Comparison of ENCODE assay signal across 13 cellular contexts in genomic region chr1:61518670-61519400, GRCh38.
DNase-seq lines count a peak whose midpoint lies in the region; ATAC-seq and TF ChIP-seq lines count a peak whose summit lies in the region.
"Had no signal": no experiment of that assay in that cellular context is flagged by ENCODE, and none has a peak within 500 bp of the region (broad histone marks: within the 10 kb centered on the region; RNA-seq: fewer than 3 reads in every experiment).

No MANE protein-coding gene starts in this region.

- no peaks in the 10 kb centered on the region for H4K20me1 ChIP-seq in mammary epithelial cell (ENCODE audit: insufficient read depth, low read length)

- peak overlapping the region; percentile 37 for H3K27ac ChIP-seq in mammary epithelial cell (ENCODE audit: insufficient read depth, low read depth, low read length)
- H3K27ac ChIP-seq: KMS-11, SK-N-MC had no signal

- H3K27me3 ChIP-seq in mammary epithelial cell (ENCODE audit: insufficient read depth, low read length) = no peaks in the 10 kb centered on the region

- no peak for TF ChIP-seq CTCF in GM12865 (IDR thresholded peaks at IDR 0.05; ENCODE audit: insufficient read depth, low read depth, low read length, missing control alignments)
- TF ChIP-seq CTCF in mammary epithelial cell (conservative IDR thresholded peaks at IDR 0.05 in 1 of 2, IDR thresholded peaks at IDR 0.05 in 1 of 2; ENCODE audit: extremely low read depth in 1 of 2, insufficient read depth in 1 of 2, low read depth in 1 of 2, low read length in 2 of 2) = peak; percentile 52 to 73

- peaks cover 16% of the 10 kb centered on the region for H3K4me1 ChIP-seq in mammary epithelial cell (ENCODE audit: insufficient read depth, low read length)

- H3K9me3 ChIP-seq in mammary epithelial cell (replicated peaks; ENCODE audit: insufficient read depth, low read length) = no peaks in the 10 kb centered on the region

- 0% methylated on average over 1 of the region's 1 CpG for WGBS in mammary epithelial cell (ENCODE audit: low coverage, missing lambda C conversion rate)

- intact Hi-C loops in mammary epithelial cell (cut with micrococcal nuclease) = no loop called here

- no peak overlapping the region for H3K9ac ChIP-seq in mammary epithelial cell (ENCODE audit: insufficient read depth, low read length)
- H3K9ac ChIP-seq: KMS-11 had no signal

- H3K4me3 ChIP-seq in GM12865 (ENCODE audit: low read depth, low read length) (no peak overlapping the region), mammary epithelial cell (replicated peaks in 1 of 3; ENCODE audit: insufficient read depth in 1 of 3, low read depth in 2 of 3, low read length in 3 of 3) (no peak overlapping the region)
- H3K4me3 ChIP-seq: SK-N-MC had no signal

- dilution Hi-C loops in mammary epithelial cell (cut with HindIII; ENCODE audit: low sequenced_read_pairs) = no loop called here

- no peaks in the 10 kb centered on the region for H3K36me3 ChIP-seq in mammary epithelial cell (ENCODE audit: insufficient read depth, low read length)

- H3K4me2 ChIP-seq in mammary epithelial cell (ENCODE audit: insufficient read depth, low read depth, low read length) = peak overlapping the region; percentile 41
- H3K4me2 ChIP-seq: KMS-11 had no signal

- in situ Hi-C loops in mammary epithelial cell (cut with MboI; ENCODE audit: low sequenced_read_pairs in 2 of 2) = no loop called here

- BruUV-seq in mammary epithelial cell (replicated peaks; lab: Mats Ljungman, UMichigan) = no TSS peak

- CTCF ChIA-PET in mammary epithelial cell (lab: Charles Lee; ENCODE audit: low non-redundant PET) = interaction anchor here (0.6 kb wide), 1 partner anchor 439 kb away, joined by 5 read pairs; no protein-coding TSS in a partner anchor

- DNase-seq in GM12865 (ENCODE audit: low read depth) (peak; percentile 35), mammary epithelial cell (peak; percentile 83), nucleus accumbens (lab: John Stamatoyannopoulos, UW) (no peak), NCI-H1930 (lab: John Stamatoyannopoulos, UW) (no peak), ureter (ENCODE audit: low spot score) (no peak)
- DNase-seq in activated CD4-positive, CD25-positive, alpha-beta regulatory T cell treated with anti-CD3 and anti-CD28 coated beads, Interleukin-2, amount 50 U/mL, for 72 hours = no peak
- DNase-seq: activated CD4-positive, CD25-positive, alpha-beta regulatory T cell; foreskin melanocyte; kidney had no signal

- ATAC-seq in GM21447 (IDR thresholded peaks at IDR 0.05; ENCODE audit: unreplicated experiment) (peak; percentile 61), HG03378 (IDR thresholded peaks at IDR 0.05; ENCODE audit: unreplicated experiment) (peak; percentile 66)

- no peak overlapping the region for H2AFZ ChIP-seq in mammary epithelial cell (ENCODE audit: low read depth, low read length)

- H3K79me2 ChIP-seq in mammary epithelial cell (ENCODE audit: insufficient read depth, low read length) = no peaks in the 10 kb centered on the region

Comparison
In these comparisons a context has a peak if more than half of its experiments do, and no peak if none do; other contexts are left out.
1. DNase-seq: peak in GM12865 (single experiment) and mammary epithelial cell (single experiment); none in nucleus accumbens (0 of 56), NCI-H1930 (0 of 2), activated CD4-positive, CD25-positive, alpha-beta regulatory T cell treated with anti-CD3 and anti-CD28 coated beads, Interleukin-2, amount 50 U/mL, for 72 hours (single experiment) and ureter (single experiment).